In the genomic region with DNA sequence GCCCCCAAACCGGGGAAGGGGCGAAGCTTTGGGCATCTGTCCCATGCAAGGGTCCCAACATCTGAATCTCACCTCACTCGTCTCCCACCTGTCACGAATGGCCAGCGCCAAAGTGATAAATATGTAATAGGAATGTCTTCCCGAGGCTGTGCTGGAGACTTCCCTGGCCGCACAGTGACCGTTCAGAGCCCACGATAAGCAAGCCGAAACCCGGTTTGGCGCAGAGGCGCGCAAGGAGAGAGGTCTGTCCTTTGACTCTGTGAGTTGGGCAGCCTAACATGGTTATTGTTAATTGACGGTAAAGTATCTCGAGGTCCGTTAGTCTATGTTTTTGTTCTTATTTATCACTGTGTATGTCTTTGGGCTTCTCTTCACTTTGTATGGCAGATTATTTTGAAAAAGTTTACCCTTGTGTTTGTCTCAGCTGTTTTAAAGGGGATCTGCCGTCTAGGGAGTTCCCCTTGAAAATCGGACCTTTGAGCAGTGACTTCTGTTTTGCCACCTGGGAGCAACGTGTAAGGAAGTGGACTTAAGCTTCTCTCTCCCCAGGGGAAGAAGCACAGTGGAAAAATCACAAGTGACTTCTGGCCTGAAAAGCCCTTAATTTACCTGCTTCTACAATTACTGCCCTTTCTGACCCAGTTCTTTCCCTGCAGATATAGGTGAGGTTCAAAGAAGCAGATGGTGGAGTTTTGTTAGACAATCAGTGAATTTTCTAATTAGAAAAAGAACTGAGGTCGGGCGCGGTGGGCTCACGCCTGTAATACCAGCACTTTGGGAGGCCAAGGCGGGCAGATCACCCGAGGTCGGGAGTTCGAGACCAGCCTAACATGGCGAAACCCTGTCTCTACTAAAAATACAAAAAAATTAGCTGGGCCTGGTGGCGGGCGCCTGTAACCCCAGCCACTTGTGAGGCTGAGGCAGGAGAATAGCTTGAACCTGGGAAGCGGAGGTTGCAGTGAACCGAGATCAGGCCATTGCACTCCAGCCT, we compare ENCODE assay signal across 8 cellular contexts. TPM values are rescaled to one million over a fixed set of nuclear protein-coding genes. Genes with fewer than 3 reads are reported as not detected.
DNase-seq lines count a peak whose midpoint lies in the region; ATAC-seq and TF ChIP-seq lines count a peak whose summit lies in the region.

No MANE protein-coding gene starts in this region.

- WGBS in sigmoid colon, 2 donors: 34 to 35% methylated on average over 33 of the region's 33 CpGs

- H3K27me3 ChIP-seq in CD4-positive, CD25-positive, alpha-beta regulatory T cell (ENCODE audit: control insufficient read depth, insufficient read depth, low read length): no peaks in the 10 kb centered on the region
- H3K27me3 ChIP-seq in HL-60 (ENCODE audit: insufficient read depth, poor library complexity, severe bottlenecking) (no peaks in the 10 kb centered on the region), left ventricle myocardium inferior (ENCODE audit: low read depth) (no peaks in the 10 kb centered on the region), sigmoid colon (no peaks in the 10 kb centered on the region)

- H3K4me1 ChIP-seq in CD4-positive, CD25-positive, alpha-beta regulatory T cell (ENCODE audit: control insufficient read depth, insufficient read depth, low read length, poor library complexity, severe bottlenecking): peaks cover 40% of the 10 kb centered on the region
- peaks cover 49% of the 10 kb centered on the region for H3K4me1 ChIP-seq in left ventricle myocardium inferior
- peaks cover 0 to 31% (median 26%) of the 10 kb centered on the region in 4 donors for H3K4me1 ChIP-seq in sigmoid colon

- H3K4me3 Mint-ChIP-seq in CD4-positive, CD25-positive, alpha-beta regulatory T cell: peak overlapping the region; percentile 94 to 99 (median 96)
- peak overlapping the region; percentile 88 for H3K4me3 Mint-ChIP-seq in activated CD8-positive, alpha-beta T cell treated with anti-CD3 and anti-CD28 coated beads, Interleukin-2, amount 10 ng/mL, durations not matched to agents 7 days and 5 days

- peak overlapping the region; percentile 98 for H3K27ac Mint-ChIP-seq in CD4-positive, CD25-positive, alpha-beta regulatory T cell
- H3K27ac Mint-ChIP-seq in activated CD8-positive, alpha-beta T cell treated with anti-CD3 and anti-CD28 coated beads, Interleukin-2, amount 10 ng/mL, durations not matched to agents 7 days and 5 days: peak overlapping the region; percentile 96

- H3K36me3 Mint-ChIP-seq in CD4-positive, CD25-positive, alpha-beta regulatory T cell: peaks cover 19% of the 10 kb centered on the region
- H3K36me3 Mint-ChIP-seq in activated CD8-positive, alpha-beta T cell treated with anti-CD3 and anti-CD28 coated beads, Interleukin-2, amount 10 ng/mL, durations not matched to agents 7 days and 5 days (ENCODE audit: low read depth): peaks cover 60% of the 10 kb centered on the region

- no peak for ATAC-seq in CD4-positive, CD25-positive, alpha-beta regulatory T cell (ENCODE audit: low read depth in 2 of 2)
- ATAC-seq in GM18907 (IDR thresholded peaks at IDR 0.05; ENCODE audit: unreplicated experiment): peak; percentile 25
- peak; percentile 17 for ATAC-seq in activated CD8-positive, alpha-beta T cell treated with anti-CD3 and anti-CD28 coated beads, Interleukin-2, amount 10 ng/mL, durations not matched to agents 7 days and 5 days

- peaks cover 13% of the 10 kb centered on the region for H3K27me3 Mint-ChIP-seq in CD4-positive, CD25-positive, alpha-beta regulatory T cell
- H3K27me3 Mint-ChIP-seq in activated CD8-positive, alpha-beta T cell treated with anti-CD3 and anti-CD28 coated beads, Interleukin-2, amount 10 ng/mL, durations not matched to agents 7 days and 5 days (ENCODE audit: low read depth): no peaks in the 10 kb centered on the region

- H3K9me3 ChIP-seq in CD4-positive, CD25-positive, alpha-beta regulatory T cell (ENCODE audit: control insufficient read depth in 2 of 2, low read length in 2 of 2): no peaks in the 10 kb centered on the region
- H3K9me3 ChIP-seq in left ventricle myocardium inferior (replicated peaks) (no peaks in the 10 kb centered on the region), sigmoid colon (no peaks in the 10 kb centered on the region)

- peaks cover 0 to under 1% (median 0%) of the 10 kb centered on the region in 7 donors for H3K9me3 Mint-ChIP-seq in CD4-positive, CD25-positive, alpha-beta regulatory T cell
- H3K9me3 Mint-ChIP-seq in activated CD8-positive, alpha-beta T cell treated with anti-CD3 and anti-CD28 coated beads, Interleukin-2, amount 10 ng/mL, durations not matched to agents 7 days and 5 days (ENCODE audit: insufficient read depth): no peaks in the 10 kb centered on the region

- intact Hi-C loops in left ventricle myocardium inferior (cut with micrococcal nuclease) (no loop called here), sigmoid colon (cut with DNase I) (no loop called here)

- peak overlapping the region; percentile 98 for H3K27ac ChIP-seq in CD4-positive, CD25-positive, alpha-beta regulatory T cell (ENCODE audit: insufficient read depth, low read length, poor library complexity, severe bottlenecking)
- H3K27ac ChIP-seq in HL-60 (replicated peaks) (peak overlapping the region; percentile 99), left ventricle myocardium inferior (replicated peaks) (peak overlapping the region; percentile 100), sigmoid colon (peak overlapping the region; percentile 86 to 98 (median 96))

- POLR2A ChIA-PET in activated CD8-positive, alpha-beta T cell treated with anti-CD3 and anti-CD28 coated beads, Interleukin-2, amount 10 ng/mL, durations not matched to agents 7 days and 5 days (lab: Charles Lee): interaction anchor here (0.6 to 4.3 kb wide), 23 partner anchors 10 to 1102 kb away, joined by 3 to 87 read pairs (median 6); a partner anchor contains a TSS

- H3K36me3 ChIP-seq in CD4-positive, CD25-positive, alpha-beta regulatory T cell (ENCODE audit: control insufficient read depth, insufficient read depth, low read length): peaks cover 13% of the 10 kb centered on the region
- H3K36me3 ChIP-seq in left ventricle myocardium inferior (peaks cover 34% of the 10 kb centered on the region), sigmoid colon (peaks cover 0 to 31% (median 18%) of the 10 kb centered on the region in 4 donors)

- H3K4me1 Mint-ChIP-seq in CD4-positive, CD25-positive, alpha-beta regulatory T cell: peaks cover 27 to 72% (median 45%) of the 10 kb centered on the region in 4 donors
- H3K4me1 Mint-ChIP-seq in activated CD8-positive, alpha-beta T cell treated with anti-CD3 and anti-CD28 coated beads, Interleukin-2, amount 10 ng/mL, durations not matched to agents 7 days and 5 days (ENCODE audit: low read depth): peaks cover 56% of the 10 kb centered on the region

- peak in 1 of 3 donors; percentile 35 for DNase-seq in CD4-positive, CD25-positive, alpha-beta regulatory T cell
- DNase-seq in HL-60 (ENCODE audit: low read depth in 1 of 2, low spot score in 1 of 2) (peak; percentile 34 to 61), left ventricle myocardium inferior (no peak), sigmoid colon (no peak), NCI-H1694 (lab: John Stamatoyannopoulos, UW) (no peak), midbrain (lab: John Stamatoyannopoulos, UW) (no peak)
- no peak for DNase-seq in activated CD8-positive, alpha-beta T cell treated with anti-CD3 and anti-CD28 coated beads, Interleukin-2, amount 10 ng/mL, durations not matched to agents 7 days and 5 days

- TF ChIP-seq CTCF in HL-60 (IDR thresholded peaks at IDR 0.05; ENCODE audit: insufficient read depth, low read length) (no peak), left ventricle myocardium inferior (IDR thresholded peaks at IDR 0.05; ENCODE audit: borderline replicate concordance) (no peak), sigmoid colon (IDR thresholded peaks at IDR 0.05) (no peak)

- no peak for TF ChIP-seq POLR2A in sigmoid colon (IDR thresholded peaks at IDR 0.05)

- TF ChIP-seq EP300 in sigmoid colon (IDR thresholded peaks at IDR 0.05): no peak

- H3K4me3 ChIP-seq in CD4-positive, CD25-positive, alpha-beta regulatory T cell (ENCODE audit: low read depth, low read length): peak overlapping the region; percentile 79
- H3K4me3 ChIP-seq in HL-60 (replicated peaks; ENCODE audit: insufficient read depth, low read length): peak overlapping the region; percentile 79
- peak overlapping the region; percentile 100 for H3K4me3 ChIP-seq in left ventricle myocardium inferior
- peak overlapping the region; percentile 66 to 91 (median 84) for H3K4me3 ChIP-seq in sigmoid colon

- CTCF ChIA-PET in activated CD8-positive, alpha-beta T cell treated with anti-CD3 and anti-CD28 coated beads, Interleukin-2, amount 10 ng/mL, durations not matched to agents 7 days and 5 days (lab: Charles Lee): interaction anchor here (1.0 to 3.6 kb wide), 8 partner anchors 17 to 235 kb away, joined by 3 to 24 read pairs (median 8); a partner anchor contains a TSS

RNA-seq across cellular contexts. Expression of a gene that starts 1.1 kb away (rescaled TPM):
- 20.0 TPM for total RNA-seq in CD4-positive, CD25-positive, alpha-beta regulatory T cell
- 10 to 100 TPM; 36.8 to 42.3 (median 40.0) TPM for polyA plus RNA-seq in CD4-positive, CD25-positive, alpha-beta regulatory T cell
- 10 to 100 TPM; 29.3 to 32.8 TPM for total RNA-seq in activated CD8-positive, alpha-beta T cell treated with anti-CD3 and anti-CD28 coated beads, Interleukin-2, amount 10 ng/mL, durations not matched to agents 7 days and 5 days
- total RNA-seq in left ventricle myocardium inferior: 22.2 TPM
- total RNA-seq in sigmoid colon: 10 to 100 TPM; 29.6 to 36.9 (median 34.7) TPM
- 10 to 100 TPM in 2 of 3 donors, 1 to 10 TPM in 1; 7.9 to 37.2 (median 10.8) TPM for polyA plus RNA-seq in sigmoid colon

RNA-seq across cellular contexts. Expression of a gene that starts 7.8 kb away (rescaled TPM):
- 33.7 TPM for total RNA-seq in CD4-positive, CD25-positive, alpha-beta regulatory T cell
- 10 to 100 TPM; 13.0 to 14.8 (median 14.1) TPM for polyA plus RNA-seq in CD4-positive, CD25-positive, alpha-beta regulatory T cell
- total RNA-seq in activated CD8-positive, alpha-beta T cell treated with anti-CD3 and anti-CD28 coated beads, Interleukin-2, amount 10 ng/mL, durations not matched to agents 7 days and 5 days: 10 to 100 TPM; 56.3 to 60.1 TPM
- total RNA-seq in left ventricle myocardium inferior (13.3 TPM), sigmoid colon (10 to 100 TPM; 11.0 to 37.1 (median 13.2) TPM)
- polyA plus RNA-seq in sigmoid colon: 10 to 100 TPM in 1 of 3 donors, 1 to 10 TPM in 2; 3.0 to 24.4 (median 5.4) TPM

RNA-seq across cellular contexts. Expression of a gene that starts 9.1 kb away (rescaled TPM):
- total RNA-seq in CD4-positive, CD25-positive, alpha-beta regulatory T cell: 0.44 TPM
- 1 to 10 TPM in 3 of 4 donors, under 1 TPM in 1; 0.86 to 1.5 (median 1.2) TPM for polyA plus RNA-seq in CD4-positive, CD25-positive, alpha-beta regulatory T cell
- total RNA-seq in activated CD8-positive, alpha-beta T cell treated with anti-CD3 and anti-CD28 coated beads, Interleukin-2, amount 10 ng/mL, durations not matched to agents 7 days and 5 days: not detected
- total RNA-seq in left ventricle myocardium inferior: not detected
- under 1 TPM in 1 of 4 donors, not detected in 3; 0.66 TPM for total RNA-seq in sigmoid colon
- under 1 TPM in 1 of 3 donors, not detected in 2; 0.22 TPM for polyA plus RNA-seq in sigmoid colon

RNA-seq across cellular contexts. Expression of a gene that starts 16.9 kb away (rescaled TPM):
- total RNA-seq in CD4-positive, CD25-positive, alpha-beta regulatory T cell: 108 TPM
- 100 to 1,000 TPM; 122 to 154 (median 142) TPM for polyA plus RNA-seq in CD4-positive, CD25-positive, alpha-beta regulatory T cell
- total RNA-seq in activated CD8-positive, alpha-beta T cell treated with anti-CD3 and anti-CD28 coated beads, Interleukin-2, amount 10 ng/mL, durations not matched to agents 7 days and 5 days: 10 to 100 TPM; 83.2 to 93.4 TPM
- total RNA-seq in left ventricle myocardium inferior (33.1 TPM), sigmoid colon (100 to 1,000 TPM in 2 of 4 donors, 10 to 100 TPM in 2; 65.6 to 149 (median 102) TPM)
- 100 to 1,000 TPM in 2 of 3 donors, 10 to 100 TPM in 1; 81.6 to 116 (median 109) TPM for polyA plus RNA-seq in sigmoid colon

RNA-seq across cellular contexts. Expression of a gene that starts 19.5 kb away (rescaled TPM):
- total RNA-seq in CD4-positive, CD25-positive, alpha-beta regulatory T cell: 6.0 TPM
- polyA plus RNA-seq in CD4-positive, CD25-positive, alpha-beta regulatory T cell: 10 to 100 TPM; 29.0 to 52.6 (median 35.6) TPM
- 10 to 100 TPM; 16.9 to 18.2 TPM for total RNA-seq in activated CD8-positive, alpha-beta T cell treated with anti-CD3 and anti-CD28 coated beads, Interleukin-2, amount 10 ng/mL, durations not matched to agents 7 days and 5 days
- 16.6 TPM for total RNA-seq in left ventricle myocardium inferior
- 10 to 100 TPM; 22.4 to 31.7 (median 26.5) TPM for total RNA-seq in sigmoid colon
- polyA plus RNA-seq in sigmoid colon: 10 to 100 TPM; 15.1 to 34.2 (median 28.8) TPM

Comparison
In these comparisons a context has a peak if more than half of its experiments do, and no peak if none do; other contexts are left out.
1. ATAC-seq: peak in GM18907 (single experiment) and activated CD8-positive, alpha-beta T cell treated with anti-CD3 and anti-CD28 coated beads, Interleukin-2, amount 10 ng/mL, durations not matched to agents 7 days and 5 days (single experiment); none in CD4-positive, CD25-positive, alpha-beta regulatory T cell (0 of 2).
2. DNase-seq: peak in HL-60 (2 of 2); none in activated CD8-positive, alpha-beta T cell treated with anti-CD3 and anti-CD28 coated beads, Interleukin-2, amount 10 ng/mL, durations not matched to agents 7 days and 5 days (single experiment), left ventricle myocardium inferior (single experiment), sigmoid colon (single experiment), NCI-H1694 (single experiment) and midbrain (single experiment).
3. Peak in every context shown above with its lines, with median percentiles within 50 percentile points of each other: H3K27ac ChIP-seq and H3K4me3 ChIP-seq.